8 cellular contexts compared by ENCODE assay signal in genomic region chr1:231338270-231339128, GRCh38. TPM values are rescaled to one million over a fixed set of nuclear protein-coding genes. Genes with fewer than 3 reads are reported as not detected.
DNase-seq lines count a peak whose midpoint lies in the region; ATAC-seq and TF ChIP-seq lines count a peak whose summit lies in the region.

SPRTN (plus strand) TSS chr1:231338293; CDS start chr1:231338384, 91 bp downstream.

- H3K9me3 ChIP-seq in gastroesophageal sphincter (no peaks in the 10 kb centered on the region), ovary (no peaks in the 10 kb centered on the region)

- TF ChIP-seq EP300 in gastroesophageal sphincter (IDR thresholded peaks at IDR 0.05): no peak
- TF ChIP-seq EP300 in ovary (IDR thresholded peaks at IDR 0.05): no peak

- H3K27ac ChIP-seq in gastroesophageal sphincter (peak within 1 kb of the TSS; percentile 80 to 97 (median 93)), ovary (peak within 1 kb of the TSS; percentile 79 to 89)

- peak within 1 kb of the TSS; percentile 98 to 99 (median 99) for H3K27ac Mint-ChIP-seq in CD14-positive monocyte
- peak within 1 kb of the TSS; percentile 99 for H3K27ac Mint-ChIP-seq in activated B cell treated with CpG ODN at 0.5 μM for 24 hours

- no peaks in the 10 kb centered on the region for H3K9me3 Mint-ChIP-seq in CD14-positive monocyte
- H3K9me3 Mint-ChIP-seq in activated B cell treated with CpG ODN at 0.5 μM for 24 hours: no peaks in the 10 kb centered on the region

- POLR2A ChIA-PET in activated B cell treated with CpG ODN at 0.5 μM for 24 hours (lab: Charles Lee): interaction anchor here (0.6 to 2.5 kb wide), 20 partner anchors 8 to 1780 kb away, joined by 3 to 23 read pairs (median 4); partner anchors contain the start of genes ABCB10, EGLN1, GNPAT and MAP10

- H3K4me3 Mint-ChIP-seq in CD14-positive monocyte: peak within 1 kb of the TSS; percentile 99 to 100
- peak within 1 kb of the TSS; percentile 99 for H3K4me3 Mint-ChIP-seq in activated B cell treated with CpG ODN at 0.5 μM for 24 hours

- CTCF ChIA-PET in activated B cell treated with CpG ODN at 0.5 μM for 24 hours (lab: Charles Lee): interaction anchor here (1.1 to 1.7 kb wide), 5 partner anchors 16 to 418 kb away, joined by 3 to 7 read pairs (median 3); no protein-coding TSS in a partner anchor

- H3K4me1 Mint-ChIP-seq in CD14-positive monocyte: peaks cover 51% of the 10 kb centered on the region
- H3K4me1 Mint-ChIP-seq in activated B cell treated with CpG ODN at 0.5 μM for 24 hours: peaks cover 57% of the 10 kb centered on the region

- 2 to 8% methylated on average over 5 to 13 of the region's 43 CpGs for WGBS in gastroesophageal sphincter (ENCODE audit: low coverage in 1 of 2), 2 donors
- WGBS in ovary, 3 donors: 0 to 1% (median 0%) methylated on average over 40 to 43 of the region's 43 CpGs

- H3K36me3 Mint-ChIP-seq in CD14-positive monocyte (peaks cover 15 to 42% of the 10 kb centered on the region in 2 donors), activated B cell treated with CpG ODN at 0.5 μM for 24 hours (ENCODE audit: low read depth) (peaks cover 48% of the 10 kb centered on the region)

- TF ChIP-seq POLR2A in gastroesophageal sphincter (IDR thresholded peaks at IDR 0.05): peak in 1 of 2 donors; percentile 8
- TF ChIP-seq POLR2A in ovary (IDR thresholded peaks at IDR 0.05): no peak

- H3K36me3 ChIP-seq in gastroesophageal sphincter: peaks cover 0 to 30% of the 10 kb centered on the region in 2 donors
- no peaks in the 10 kb centered on the region for H3K36me3 ChIP-seq in ovary

- TF ChIP-seq CTCF in CD14-positive monocyte (IDR thresholded peaks at IDR 0.05): no peak
- TF ChIP-seq CTCF in activated B cell treated with CpG ODN at 0.5 μM for 24 hours (IDR thresholded peaks at IDR 0.05): no peak
- TF ChIP-seq CTCF in gastroesophageal sphincter (IDR thresholded peaks at IDR 0.05): no peak
- no peak for TF ChIP-seq CTCF in ovary (IDR thresholded peaks at IDR 0.05)

- no peak for DNase-seq in CD14-positive monocyte (ENCODE audit: low spot score)
- DNase-seq in GM19240 (ENCODE audit: insufficient read length, low spot score): peak; percentile 76
- DNase-seq in activated B cell treated with CpG ODN at 0.5 μM for 24 hours: no peak
- DNase-seq in ovary: no peak
- DNase-seq in COLO829 (ENCODE audit: low spot score): no peak
- DNase-seq in GOT3 (lab: John Stamatoyannopoulos, UW): no peak

- H3K27me3 ChIP-seq in gastroesophageal sphincter (no peaks in the 10 kb centered on the region), ovary (no peaks in the 10 kb centered on the region)

- peak; percentile 1 for ATAC-seq in HG03521 (IDR thresholded peaks at IDR 0.05; ENCODE audit: unreplicated experiment)
- peak; percentile 0 for ATAC-seq in activated B cell treated with CpG ODN at 0.5 μM for 24 hours (ENCODE audit: low read depth)
- ATAC-seq in gastroesophageal sphincter: peak; percentile 83

- H3K4me1 ChIP-seq in gastroesophageal sphincter: peaks cover 4 to 56% (median 32%) of the 10 kb centered on the region in 3 donors
- H3K4me1 ChIP-seq in ovary (ENCODE audit: insufficient read depth): peaks cover 17% of the 10 kb centered on the region

- intact Hi-C loops in CD14-positive monocyte (cut with micrococcal nuclease): loop anchor here (5.0 to 10.0 kb wide), 5 partner anchors 84 to 694 kb away; partner anchors contain the start of genes ARV1 (in 1 of the 2), COG2 (in 1 of the 2), EGLN1 (in 1 of the 2) and GNPAT (in 1 of the 2)
- intact Hi-C loops in activated B cell treated with CpG ODN at 0.5 μM for 24 hours (cut with micrococcal nuclease): loop anchor here (1.0 to 10.0 kb wide), 6 partner anchors 83 to 696 kb away; partner anchors contain the start of genes C1orf198, COG2 and TSNAX
- intact Hi-C loops in ovary (cut with DNase I): no loop called here

- H3K27me3 Mint-ChIP-seq in CD14-positive monocyte (ENCODE audit: low read depth in 3 of 3) (no peaks in the 10 kb centered on the region), activated B cell treated with CpG ODN at 0.5 μM for 24 hours (peaks cover 1% of the 10 kb centered on the region)

- peak within 1 kb of the TSS; percentile 74 to 85 for H3K4me3 ChIP-seq in gastroesophageal sphincter
- peak within 1 kb of the TSS; percentile 69 for H3K4me3 ChIP-seq in ovary

RNA-seq across cellular contexts. Expression of gene SPRTN, which starts in this region (rescaled TPM):
- polyA plus RNA-seq in CD14-positive monocyte (1 to 10 TPM; 7.8 to 9.1 TPM), ovary (1 to 10 TPM; 3.9 to 4.8 TPM)
- total RNA-seq in activated B cell treated with CpG ODN at 0.5 μM for 24 hours (14.2 and 18.9 TPM in 2 replicates), gastroesophageal sphincter (10 to 100 TPM; 15.3 to 34.7 (median 20.7) TPM), ovary (10 to 100 TPM in 1 of 7 donors, 1 to 10 TPM in 6; 7.3 to 11.7 (median 8.7) TPM)

Comparison
In these comparisons a context has a peak if more than half of its experiments do, and no peak if none do; other contexts are left out.
1. ATAC-seq: peak in every context shown above with its lines; median percentile 83 in gastroesophageal sphincter; 1 in HG03521; 0 in activated B cell treated with CpG ODN at 0.5 μM for 24 hours.
2. intact Hi-C loops: an anchor here in CD14-positive monocyte (5.0 to 10.0 kb wide) and activated B cell treated with CpG ODN at 0.5 μM for 24 hours (1.0 to 10.0 kb wide); none called in ovary.